32 cellular contexts compared by ENCODE assay signal in genomic region chr7:114402866-114403635, GRCh38. TPM values are rescaled to one million over a fixed set of nuclear protein-coding genes. Genes with fewer than 3 reads are reported as not detected.
"Had no signal": no experiment of that assay in that cellular context is flagged by ENCODE, and none has a peak within 500 bp of the region (broad histone marks: within the 10 kb centered on the region; RNA-seq: fewer than 3 reads in every experiment).

No MANE protein-coding gene starts in this region.

- H3K36me3 ChIP-seq: breast epithelium, MG63, SJCRH30 had no signal

- H3K4me3 ChIP-seq: body of pancreas, breast epithelium, MG63, SJCRH30 had no signal

- H3K4me2 ChIP-seq: SK-N-SH had no signal

- H3K36me3 Mint-ChIP-seq: activated naive CD4-positive, alpha-beta T cell treated with anti-CD3 and anti-CD28 coated beads, Interleukin-2, amount 50 U/mL, for 24 hours; activated naive CD8-positive, alpha-beta T cell treated with anti-CD3 and anti-CD28 coated beads, Interleukin-2, amount 10 ng/mL, durations not matched to agents 7 days and 5 days; WTC11 had no signal

- H3K9ac ChIP-seq: SK-N-SH had no signal

- H3K9me3 ChIP-seq: body of pancreas, breast epithelium, MG63, SJCRH30, SK-N-SH had no signal

- H3K27me3 ChIP-seq: body of pancreas, breast epithelium, MG63, SJCRH30 had no signal

- H3K4me1 ChIP-seq: breast epithelium had no signal

- H3K27me3 Mint-ChIP-seq: activated CD4-positive, alpha-beta T cell treated with anti-CD3 and anti-CD28 coated beads for 36 hours; activated CD4-positive, alpha-beta T cell treated with anti-CD3 and anti-CD28 coated beads, Interleukin-2, amount 10 ng/mL, durations not matched to agents 7 days and 5 days; activated naive CD4-positive, alpha-beta T cell treated with anti-CD3 and anti-CD28 coated beads, Interleukin-2, amount 50 U/mL, for 24 hours; activated naive CD8-positive, alpha-beta T cell treated with anti-CD3 and anti-CD28 coated beads, Interleukin-2, amount 10 ng/mL, durations not matched to agents 7 days and 5 days; activated T-cell treated with anti-CD3 and anti-CD28 coated beads, Interleukin-2, amount 50 U/mL, for 24 hours had no signal

- DNase-seq: activated CD4-positive, alpha-beta T cell treated with anti-CD3 and anti-CD28 coated beads for 36 hours; activated CD4-positive, alpha-beta T cell treated with anti-CD3 and anti-CD28 coated beads, Interleukin-2, amount 10 ng/mL, durations not matched to agents 7 days and 5 days; activated CD4-positive, alpha-beta T cell treated with anti-CD3 and anti-CD28 coated beads, Interleukin-2, amount 50 U/mL, for 48 hours; activated CD8-positive, alpha-beta T cell treated with anti-CD3 and anti-CD28 coated beads, Interleukin-2, amount 10 ng/mL, durations not matched to agents 7 days and 5 days; activated gamma-delta T cell; activated naive CD4-positive, alpha-beta T cell treated with Interleukin-2 at 50 U/mL for 16 hours; activated naive CD8-positive, alpha-beta T cell treated with anti-CD3 and anti-CD28 coated beads, Interleukin-2, amount 10 ng/mL, durations not matched to agents 7 days and 5 days; activated T-cell treated with anti-CD3 and anti-CD28 coated beads, Interleukin-2, amount 50 U/mL, for 24 hours; body of pancreas; Kasumi-1; KG1; MG63; NCI-H1048; NCI-H1105 treated with DMSO at 0.1 percent for 48 hours; NCI-H1436 treated with DMSO at 0.1 percent for 48 hours; NCI-H1694 treated with DMSO at 0.1 percent for 48 hours; NCI-H2029; NCI-H510A; NCI-H526; NCI-H748 treated with DMSO at 0.1 percent for 48 hours; NK-92 treated with Interleukin-12 subunit alpha and Interleukin-12 subunit beta, amount 100 ng/mL, for 24 hours; PC-3; SHP77; SJCRH30; SK-N-SH had no signal

- H3K27ac Mint-ChIP-seq: activated CD4-positive, alpha-beta T cell treated with anti-CD3 and anti-CD28 coated beads for 36 hours; activated CD4-positive, alpha-beta T cell treated with anti-CD3 and anti-CD28 coated beads, Interleukin-2, amount 10 ng/mL, durations not matched to agents 7 days and 5 days; activated CD8-positive, alpha-beta T cell treated with anti-CD3 and anti-CD28 coated beads, Interleukin-2, amount 10 ng/mL, durations not matched to agents 7 days and 5 days; activated naive CD4-positive, alpha-beta T cell treated with anti-CD3 and anti-CD28 coated beads, Interleukin-2, amount 50 U/mL, for 24 hours; activated naive CD8-positive, alpha-beta T cell treated with anti-CD3 and anti-CD28 coated beads, Interleukin-2, amount 10 ng/mL, durations not matched to agents 7 days and 5 days; activated T-cell treated with anti-CD3 and anti-CD28 coated beads, Interleukin-2, amount 50 U/mL, for 24 hours; activated T-helper 2 cell treated with anti-CD3 and anti-CD28 coated beads, Interferon-gamma antibody, Interleukin-2, Interleukin-4, amounts not matched to agents 10 μg/mL and 5 μg/mL and 100 μg/mL, durations not matched to agents 14 hours and 24 hours and 36 hours; T-helper 1 cell treated with Interleukin-12 subunit alpha and Interleukin-12 subunit beta and Interleukin-4 antibody, amounts not matched to agents 30 μg/mL and 1 μg/mL, for 36 hours; T-helper 2 cell treated with Interferon-gamma antibody and Interleukin-4, amounts not matched to agents 5 μg/mL and 100 μg/mL, for 36 hours; WTC11 had no signal

- H3K27ac ChIP-seq: body of pancreas, breast epithelium, SJCRH30 had no signal

- H3K9me2 ChIP-seq: SK-N-SH had no signal

- H3K4me1 Mint-ChIP-seq: activated CD4-positive, alpha-beta T cell treated with anti-CD3 and anti-CD28 coated beads for 36 hours; activated CD4-positive, alpha-beta T cell treated with anti-CD3 and anti-CD28 coated beads, Interleukin-2, amount 10 ng/mL, durations not matched to agents 7 days and 5 days; activated naive CD4-positive, alpha-beta T cell treated with anti-CD3 and anti-CD28 coated beads, Interleukin-2, amount 50 U/mL, for 24 hours; activated naive CD8-positive, alpha-beta T cell treated with anti-CD3 and anti-CD28 coated beads, Interleukin-2, amount 10 ng/mL, durations not matched to agents 7 days and 5 days; WTC11 had no signal

- H3K4me3 Mint-ChIP-seq: activated CD4-positive, alpha-beta T cell treated with anti-CD3 and anti-CD28 coated beads for 36 hours; activated CD4-positive, alpha-beta T cell treated with anti-CD3 and anti-CD28 coated beads, Interleukin-2, amount 10 ng/mL, durations not matched to agents 7 days and 5 days; activated CD8-positive, alpha-beta T cell treated with anti-CD3 and anti-CD28 coated beads, Interleukin-2, amount 10 ng/mL, durations not matched to agents 7 days and 5 days; activated naive CD4-positive, alpha-beta T cell treated with anti-CD3 and anti-CD28 coated beads, Interleukin-2, amount 50 U/mL, for 24 hours; activated naive CD8-positive, alpha-beta T cell treated with anti-CD3 and anti-CD28 coated beads, Interleukin-2, amount 10 ng/mL, durations not matched to agents 7 days and 5 days; activated T-cell treated with anti-CD3 and anti-CD28 coated beads, Interleukin-2, amount 50 U/mL, for 24 hours; T-helper 1 cell treated with Interleukin-12 subunit alpha and Interleukin-12 subunit beta and Interleukin-4 antibody, amounts not matched to agents 30 μg/mL and 1 μg/mL, for 36 hours; T-helper 2 cell treated with Interferon-gamma antibody and Interleukin-4, amounts not matched to agents 5 μg/mL and 100 μg/mL, for 36 hours; WTC11 had no signal

- H3K9me3 Mint-ChIP-seq: activated CD4-positive, alpha-beta T cell treated with anti-CD3 and anti-CD28 coated beads, Interleukin-2, amount 10 ng/mL, durations not matched to agents 7 days and 5 days; activated naive CD4-positive, alpha-beta T cell treated with anti-CD3 and anti-CD28 coated beads, Interleukin-2, amount 50 U/mL, for 24 hours; activated T-cell treated with anti-CD3 and anti-CD28 coated beads, Interleukin-2, amount 50 U/mL, for 24 hours; activated T-helper 2 cell treated with anti-CD3 and anti-CD28 coated beads, Interferon-gamma antibody, Interleukin-2, Interleukin-4, amounts not matched to agents 10 μg/mL and 5 μg/mL and 100 μg/mL, durations not matched to agents 14 hours and 24 hours and 36 hours; T-helper 1 cell treated with Interleukin-12 subunit alpha and Interleukin-12 subunit beta and Interleukin-4 antibody, amounts not matched to agents 30 μg/mL and 1 μg/mL, for 36 hours; T-helper 2 cell treated with Interferon-gamma antibody and Interleukin-4, amounts not matched to agents 5 μg/mL and 100 μg/mL, for 36 hours; WTC11 had no signal

- ATAC-seq: activated CD4-positive, alpha-beta T cell treated with anti-CD3 and anti-CD28 coated beads for 36 hours; activated CD4-positive, CD25-positive, alpha-beta regulatory T cell treated with anti-CD3 and anti-CD28 coated beads, Interleukin-2, amount 50 U/mL, for 24 hours; activated CD8-positive, alpha-beta T cell treated with anti-CD3 and anti-CD28 coated beads, Interleukin-2, amount 10 ng/mL, durations not matched to agents 7 days and 5 days; body of pancreas; PC-3; WTC11 had no signal

RNA-seq across cellular contexts. Expression of gene FOXP2, which starts 11.6 kb away (rescaled TPM):
- total RNA-seq: activated CD4-positive, alpha-beta T cell treated with anti-CD3 and anti-CD28 coated beads for 36 hours; activated CD4-positive, alpha-beta T cell treated with anti-CD3 and anti-CD28 coated beads, Interleukin-2, amount 10 ng/mL, durations not matched to agents 7 days and 5 days; activated CD8-positive, alpha-beta T cell treated with anti-CD3 and anti-CD28 coated beads, Interleukin-2, amount 10 ng/mL, durations not matched to agents 7 days and 5 days; activated naive CD8-positive, alpha-beta T cell treated with anti-CD3 and anti-CD28 coated beads, Interleukin-2, amount 10 ng/mL, durations not matched to agents 7 days and 5 days; PC-3 had no signal
- polyA plus RNA-seq: SK-N-SH had no signal
